Comparison of ENCODE assay signal across 8 cellular contexts in genomic region chr6:34465551-34466241, GRCh38. TPM values are rescaled to one million over a fixed set of nuclear protein-coding genes. Genes with fewer than 3 reads are reported as not detected.
A peak's percentile ranks its signal among the peaks of the same experiment; 100 is the strongest.
DNase-seq lines count a peak whose midpoint lies in the region; ATAC-seq and TF ChIP-seq lines count a peak whose summit lies in the region.

TSS of gene PACSIN1 (plus strand) at chr6:34466076. CDS start at chr6:34526306, 60,230 bp downstream.

- no peak within 1 kb of the TSS for H3K27ac ChIP-seq in PC-3 (ENCODE audit: low read length)
- H3K27ac ChIP-seq in ectodermal cell (ENCODE audit: insufficient read depth, low read depth, low read length, poor library complexity, severe bottlenecking), result no peak within 1 kb of the TSS

- no peaks in the 10 kb centered on the region for H4K20me1 ChIP-seq in PC-3 (ENCODE audit: low read length)

- BruUV-seq in PC-3 (replicated peaks; lab: Mats Ljungman, UMichigan), result no TSS peak

- 2% methylated on average over 65 of the region's 65 CpGs for WGBS in ectodermal cell, 2 experiments

- no peaks in the 10 kb centered on the region for H3K9me3 Mint-ChIP-seq in activated naive CD4-positive, alpha-beta T cell treated with anti-CD3 and anti-CD28 coated beads for 36 hours
- no peaks in the 10 kb centered on the region for H3K9me3 Mint-ChIP-seq in natural killer cell

- H3K27me3 ChIP-seq in PC-3 (ENCODE audit: low read length) (no peaks in the 10 kb centered on the region), ectodermal cell (ENCODE audit: control insufficient read depth, insufficient read depth, low read length, poor library complexity, severe bottlenecking) (peaks cover 24% of the 10 kb centered on the region)

- DNase-seq in activated naive CD4-positive, alpha-beta T cell treated with anti-CD3 and anti-CD28 coated beads for 36 hours, result peak; percentile 29
- DNase-seq in activated naive CD4-positive, alpha-beta T cell treated with Interleukin-2 at 50 U/mL for 16 hours, result no peak
- peak; percentile 51 for DNase-seq in PC-3
- no peak for DNase-seq in natural killer cell
- DNase-seq in pons (ENCODE audit: low spot score), result no peak
- no peak for DNase-seq in effector CD4-positive, alpha-beta T cell

- H3K4me3 Mint-ChIP-seq in activated naive CD4-positive, alpha-beta T cell treated with anti-CD3 and anti-CD28 coated beads for 36 hours, result peak within 1 kb of the TSS; percentile 57
- no peak within 1 kb of the TSS for H3K4me3 Mint-ChIP-seq in natural killer cell

- peak within 1 kb of the TSS; percentile 97 for H2AFZ ChIP-seq in PC-3 (ENCODE audit: low read length)

- H3K9me3 ChIP-seq in PC-3 (ENCODE audit: low read length), result no peaks in the 10 kb centered on the region
- H3K9me3 ChIP-seq in ectodermal cell (ENCODE audit: control insufficient read depth, low read length), result no peaks in the 10 kb centered on the region

- no peak within 1 kb of the TSS for H3K9ac ChIP-seq in PC-3 (ENCODE audit: low read length)

- no peaks in the 10 kb centered on the region for H3K79me2 ChIP-seq in PC-3 (ENCODE audit: low read length)

- no peaks in the 10 kb centered on the region for H3K36me3 Mint-ChIP-seq in activated naive CD4-positive, alpha-beta T cell treated with anti-CD3 and anti-CD28 coated beads for 36 hours (ENCODE audit: low read depth)
- no peaks in the 10 kb centered on the region for H3K36me3 Mint-ChIP-seq in natural killer cell

- H3K27me3 Mint-ChIP-seq in activated naive CD4-positive, alpha-beta T cell treated with anti-CD3 and anti-CD28 coated beads for 36 hours (ENCODE audit: low read depth), result peaks cover 20% of the 10 kb centered on the region
- H3K27me3 Mint-ChIP-seq in natural killer cell (ENCODE audit: low read depth in 2 of 2), result peaks cover 15 to 18% of the 10 kb centered on the region in 2 donors

- POLR2A ChIA-PET in PC-3 (lab: Charles Lee; ENCODE audit: unreplicated experiment), result no interaction called here

- CTCF ChIA-PET in activated naive CD4-positive, alpha-beta T cell treated with anti-CD3 and anti-CD28 coated beads for 36 hours (lab: Charles Lee), result no interaction called here
- CTCF ChIA-PET in PC-3 (lab: Charles Lee), result no interaction called here

- H3K9me2 ChIP-seq in PC-3 (replicated peaks; ENCODE audit: low read length), result no peaks in the 10 kb centered on the region

- TF ChIP-seq CTCF in PC-3 (conservative IDR thresholded peaks at IDR 0.05; ENCODE audit: low read depth, low read length) (no peak), natural killer cell (IDR thresholded peaks at IDR 0.05) (no peak)

- H3F3A ChIP-seq in PC-3 (ENCODE audit: low read length, unreplicated experiment), result no peaks in the 10 kb centered on the region

- peaks cover 6% of the 10 kb centered on the region for H3K4me1 Mint-ChIP-seq in activated naive CD4-positive, alpha-beta T cell treated with anti-CD3 and anti-CD28 coated beads for 36 hours (ENCODE audit: low read depth)
- H3K4me1 Mint-ChIP-seq in natural killer cell, result peaks cover 0 to 18% of the 10 kb centered on the region in 2 donors

- H3K36me3 ChIP-seq in PC-3 (ENCODE audit: low read depth, low read length) (no peaks in the 10 kb centered on the region), ectodermal cell (ENCODE audit: control insufficient read depth, insufficient read depth, low read length) (no peaks in the 10 kb centered on the region)

- peak; percentile 62 for ATAC-seq in PC-3
- ATAC-seq in natural killer cell, result peak in 2 of 3 donors; percentile 40 to 72
- ATAC-seq in HG03571 (IDR thresholded peaks at IDR 0.05; ENCODE audit: unreplicated experiment), result no peak

- H3K4me3 ChIP-seq in PC-3 (ENCODE audit: low read length), result peak within 1 kb of the TSS; percentile 71
- peak within 1 kb of the TSS; percentile 39 for H3K4me3 ChIP-seq in ectodermal cell (ENCODE audit: insufficient read depth, low read depth, low read length)

- intact Hi-C loops in activated naive CD4-positive, alpha-beta T cell treated with anti-CD3 and anti-CD28 coated beads for 36 hours (cut with micrococcal nuclease), result loop anchor here (10.0 kb wide), 1 partner anchor 679 kb away; the partner anchor contains the start of gene TCP11
- intact Hi-C loops in PC-3 (cut with micrococcal nuclease) (no loop called here), natural killer cell (cut with micrococcal nuclease) (loop anchor here (10.0 kb wide), 1 partner anchor 739 kb away; no protein-coding TSS in a partner anchor)

- H3K27ac Mint-ChIP-seq in activated naive CD4-positive, alpha-beta T cell treated with anti-CD3 and anti-CD28 coated beads for 36 hours, result no peak within 1 kb of the TSS
- H3K27ac Mint-ChIP-seq in natural killer cell, result peak within 1 kb of the TSS in 1 of 2 donors; percentile 48

- peak within 1 kb of the TSS; percentile 94 for H3K4me2 ChIP-seq in PC-3 (ENCODE audit: low read length)

- peaks cover 19% of the 10 kb centered on the region; the same call in 1 of the 2 replicates for H3K4me1 ChIP-seq in PC-3 (ENCODE audit: insufficient read depth, low read length)
- H3K4me1 ChIP-seq in ectodermal cell (ENCODE audit: control insufficient read depth, insufficient read depth, low read length), result peaks cover 4% of the 10 kb centered on the region

RNA-seq across cellular contexts. Expression of gene PACSIN1, which starts in this region (rescaled TPM):
- under 1 TPM; 0.07 to 0.15 TPM for total RNA-seq in activated naive CD4-positive, alpha-beta T cell treated with anti-CD3 and anti-CD28 coated beads for 36 hours
- total RNA-seq in PC-3 (2014; rRNA removed) (2.3 and 3.5 TPM in 2 replicates), natural killer cell (1 to 10 TPM; 2.2 to 6.6 (median 3.9) TPM)
- 1.2 TPM for polyA plus RNA-seq in ectodermal cell (2013, experiment 1 of 4)
- 1.3 TPM for polyA plus RNA-seq in ectodermal cell (2013, experiment 2 of 4)
- polyA plus RNA-seq in ectodermal cell (2013, experiment 3 of 4), result 1.5 TPM
- polyA plus RNA-seq in ectodermal cell (2013, experiment 4 of 4), result 1.3 TPM

Comparison
In these comparisons a context has a peak if more than half of its experiments do, and no peak if none do; other contexts are left out.
1. Peak in DNase-seq in activated naive CD4-positive, alpha-beta T cell treated with anti-CD3 and anti-CD28 coated beads for 36 hours; RNA of the gene not detected or under 1 TPM.